In genomic region chr1:110850145-110850544, GRCh38 we compare ENCODE assay signal across 36 cellular contexts. TPM values are rescaled to one million over a fixed set of nuclear protein-coding genes. Genes with fewer than 3 reads are reported as not detected.
"Had no signal": no experiment of that assay in that cellular context is flagged by ENCODE, and none has a peak within 500 bp of the region (broad histone marks: within the 10 kb centered on the region; RNA-seq: fewer than 3 reads in every experiment).

No MANE protein-coding gene starts in this region.

- H3K9ac ChIP-seq: KMS-11 had no signal

- DNase-seq: Karpas-422, Kasumi-1, KG1, MG63, MM.1S, NCI-H1048, NCI-H1092, NCI-H1092 treated with DMSO at 0.1 percent for 48 hours, NCI-H1105, NCI-H1105 treated with DMSO at 0.1 percent for 48 hours, NCI-H1417, NCI-H1417 treated with DMSO at 0.1 percent for 48 hours, NCI-H1436, NCI-H1436 treated with DMSO at 0.1 percent for 48 hours, NCI-H146, NCI-H1694, NCI-H1694 treated with DMSO at 0.1 percent for 48 hours, NCI-H187, NCI-H187 treated with DMSO at 0.1 percent for 48 hours, NCI-H1930, NCI-H2029 treated with DMSO at 0.1 percent for 48 hours, NCI-H2081, NCI-H2081 treated with DMSO at 0.1 percent for 48 hours, NCI-H2107, NCI-H2171, NCI-H2171 treated with DMSO at 0.1 percent for 48 hours, NCI-H2227 treated with DMSO at 0.1 percent for 48 hours, NCI-H226, NCI-H345, NCI-H446, NCI-H446 treated with DMSO at 0.1 percent for 48 hours, NCI-H510A had no signal

- H3K4me2 ChIP-seq: KMS-11 had no signal

- H3K9me3 ChIP-seq: MG63 had no signal

- H3K4me3 ChIP-seq: MG63 had no signal

- H3K27ac ChIP-seq: KMS-11 had no signal

- H3K36me3 ChIP-seq: MG63 had no signal

RNA-seq across cellular contexts. Expression of gene CD53, which starts 22.8 kb away (rescaled TPM):
- total RNA-seq: LHCN-M2, MCF 10A, NCI-H460 had no signal
